9 cellular contexts compared by ENCODE assay signal in genomic region chr3:177820683-177821316, GRCh38.
A peak's percentile ranks its signal among the peaks of the same experiment; 100 is the strongest.
DNase-seq lines count a peak whose midpoint lies in the region; ATAC-seq and TF ChIP-seq lines count a peak whose summit lies in the region.
"Had no signal": no experiment of that assay in that cellular context is flagged by ENCODE, and none has a peak within 500 bp of the region (broad histone marks: within the 10 kb centered on the region; RNA-seq: fewer than 3 reads in every experiment).

No MANE protein-coding gene starts in this region.

- peaks cover 41 to 65% of the 10 kb centered on the region in 2 donors for H3K4me1 ChIP-seq in thyroid gland

- no peaks in the 10 kb centered on the region for H3K36me3 Mint-ChIP-seq in activated T-cell treated with anti-CD3 and anti-CD28 coated beads, Interleukin-2, amount 50 U/mL, for 24 hours (ENCODE audit: low read depth)
- H3K36me3 Mint-ChIP-seq in CD14-positive monocyte: no peaks in the 10 kb centered on the region

- H3K27ac ChIP-seq in thyroid gland: peak overlapping the region in 2 of 3 donors; percentile 11 to 50
- H3K27ac ChIP-seq: upper lobe of right lung had no signal

- peak overlapping the region; percentile 4 for H3K4me3 Mint-ChIP-seq in activated T-cell treated with anti-CD3 and anti-CD28 coated beads, Interleukin-2, amount 50 U/mL, for 24 hours
- H3K4me3 Mint-ChIP-seq in CD14-positive monocyte: peak overlapping the region in 1 of 2 donors; percentile 78

- H3K27ac Mint-ChIP-seq in activated T-cell treated with anti-CD3 and anti-CD28 coated beads, Interleukin-2, amount 50 U/mL, for 24 hours: peak overlapping the region; percentile 12
- peak overlapping the region in 1 of 7 donors; percentile 26 for H3K27ac Mint-ChIP-seq in CD14-positive monocyte

- no peaks in the 10 kb centered on the region for H3K36me3 ChIP-seq in thyroid gland
- H3K36me3 ChIP-seq: upper lobe of right lung had no signal

- whole genome bisulfite sequencing in thyroid gland, 2 donors: 80 to 88% methylated on average over 2 of the region's 2 CpGs

- H3K27me3 Mint-ChIP-seq in activated T-cell treated with anti-CD3 and anti-CD28 coated beads, Interleukin-2, amount 50 U/mL, for 24 hours: no peaks in the 10 kb centered on the region
- H3K27me3 Mint-ChIP-seq in CD14-positive monocyte (ENCODE audit: low read depth in 3 of 3): peaks cover 0 to 5% (median 0%) of the 10 kb centered on the region in 3 donors

- intact Hi-C loops in thyroid gland (cut with DNase I): no loop called here
- intact Hi-C loops in CD14-positive monocyte (cut with micrococcal nuclease): no loop called here

- peaks cover 21% of the 10 kb centered on the region for H3K4me1 Mint-ChIP-seq in activated T-cell treated with anti-CD3 and anti-CD28 coated beads, Interleukin-2, amount 50 U/mL, for 24 hours (ENCODE audit: low read depth)
- H3K4me1 Mint-ChIP-seq in CD14-positive monocyte: peaks cover 17% of the 10 kb centered on the region

- no peaks in the 10 kb centered on the region for H3K9me3 Mint-ChIP-seq in activated T-cell treated with anti-CD3 and anti-CD28 coated beads, Interleukin-2, amount 50 U/mL, for 24 hours
- peaks cover 0 to 1% (median 0%) of the 10 kb centered on the region in 7 donors for H3K9me3 Mint-ChIP-seq in CD14-positive monocyte

- TF ChIP-seq CTCF in WI38 (IDR thresholded peaks at IDR 0.05; ENCODE audit: low read depth, low read length) (no peak), thyroid gland (IDR thresholded peaks at IDR 0.05) (no peak), CD14-positive monocyte (IDR thresholded peaks at IDR 0.05) (no peak)

- H3K4me3 ChIP-seq in WI38 (ENCODE audit: low read depth, low read length) (peak overlapping the region; percentile 18; the same call in 1 of the 2 replicates), thyroid gland (replicated peaks in 1 of 3) (no peak overlapping the region)
- H3K4me3 ChIP-seq: upper lobe of right lung had no signal

- no peaks in the 10 kb centered on the region for H3K9me3 ChIP-seq in thyroid gland
- H3K9me3 ChIP-seq: upper lobe of right lung had no signal

- H3K27me3 ChIP-seq in thyroid gland: no peaks in the 10 kb centered on the region
- H3K27me3 ChIP-seq: upper lobe of right lung had no signal

- no peak for DNase-seq in activated T-cell treated with anti-CD3 and anti-CD28 coated beads, Interleukin-2, amount 50 U/mL, for 24 hours
- DNase-seq in activated T-cell treated with anti-CD3 and anti-CD28 coated beads for 4 hours (no peak), thyroid gland (no peak), CD14-positive monocyte (ENCODE audit: low spot score) (no peak), NCI-H187 (lab: John Stamatoyannopoulos, UW) (no peak), hippocampal formation (lab: John Stamatoyannopoulos, UW) (no peak)
- DNase-seq: upper lobe of right lung had no signal

- ATAC-seq in HG03066 (IDR thresholded peaks at IDR 0.05; ENCODE audit: low read depth, unreplicated experiment): peak; percentile 54
- ATAC-seq: upper lobe of right lung had no signal

- TF ChIP-seq POLR2A in thyroid gland (IDR thresholded peaks at IDR 0.05): no peak
